In the genomic region with DNA sequence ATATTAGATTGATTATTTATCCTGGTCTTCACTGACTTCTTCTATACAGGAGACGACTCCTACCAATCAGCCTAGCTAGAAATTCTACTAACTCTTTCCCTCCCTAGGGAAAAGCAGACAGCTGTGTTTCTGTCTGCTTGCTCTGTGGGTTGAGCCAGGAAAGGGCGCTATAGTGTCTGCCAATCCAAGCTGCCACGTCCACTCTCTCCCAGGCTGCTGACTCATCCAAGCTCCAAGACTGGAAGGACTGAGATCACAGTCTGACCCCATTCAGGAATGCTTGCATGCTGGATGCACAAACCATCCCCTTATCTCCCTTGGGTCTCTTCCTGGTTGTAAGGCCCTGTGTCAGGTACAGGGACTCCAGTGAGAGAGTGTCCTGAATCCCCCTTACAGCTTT, we compare ENCODE assay signal across 14 cellular contexts.
DNase-seq lines count a peak whose midpoint lies in the region; ATAC-seq and TF ChIP-seq lines count a peak whose summit lies in the region.
"Had no signal": no experiment of that assay in that cellular context is flagged by ENCODE, and none has a peak within 500 bp of the region (broad histone marks: within the 10 kb centered on the region; RNA-seq: fewer than 3 reads in every experiment).

No MANE protein-coding gene starts in this region.

- CTCF ChIA-PET in AG04449 (lab: Yijun Ruan, JAX), result interaction anchor here (0.9 to 1.2 kb wide), 3 partner anchors 11 to 367 kb away, joined by 3 to 4 read pairs (median 4); no protein-coding TSS in a partner anchor

- H3K9me3 Mint-ChIP-seq in HFFc6, result peaks cover 4% of the 10 kb centered on the region; the same call in 1 of the 2 replicates

- TF ChIP-seq CTCF in AG04449 (IDR thresholded peaks at IDR 0.05; ENCODE audit: insufficient read depth, low read length, missing control alignments) (no peak), HFFc6 (IDR thresholded peaks at IDR 0.05) (peak; percentile 23; the same call in 1 of the 2 replicates)

- no peak overlapping the region for H3K4me3 Mint-ChIP-seq in HFFc6
- H3K4me3 Mint-ChIP-seq: naive thymus-derived CD4-positive, alpha-beta T cell; stimulated activated naive CD8-positive, alpha-beta T cell treated with anti-CD3 and anti-CD28 coated beads, Interleukin-15, Interleukin-2, amounts not matched to agents 100 ng/mL and 50 ng/mL, for 24 hours had no signal

- peaks cover 10% of the 10 kb centered on the region; the same call in 1 of the 2 replicates for H3K36me3 Mint-ChIP-seq in HFFc6 (ENCODE audit: low read depth)
- H3K36me3 Mint-ChIP-seq: naive thymus-derived CD4-positive, alpha-beta T cell had no signal

- peak overlapping the region; percentile 91 for H3K27ac Mint-ChIP-seq in HFFc6
- H3K27ac Mint-ChIP-seq: naive thymus-derived CD4-positive, alpha-beta T cell; stimulated activated naive CD8-positive, alpha-beta T cell treated with anti-CD3 and anti-CD28 coated beads, Interleukin-15, Interleukin-2, amounts not matched to agents 100 ng/mL and 50 ng/mL, for 24 hours had no signal

- ATAC-seq in HG03108 (IDR thresholded peaks at IDR 0.05; ENCODE audit: unreplicated experiment), result no peak
- ATAC-seq in GM21576 (IDR thresholded peaks at IDR 0.05; ENCODE audit: unreplicated experiment), result no peak
- ATAC-seq: GM12878; naive thymus-derived CD4-positive, alpha-beta T cell had no signal

- DNase-seq in AG04449 (ENCODE audit: low read depth, low spot score), result peak; percentile 96
- peak; percentile 87 for DNase-seq in HFFc6
- DNase-seq in astrocyte of the hippocampus (ENCODE audit: low read depth, low spot score), result peak; percentile 95
- DNase-seq in iPS-NIHi7 (ENCODE audit: extremely low spot score), result peak; percentile 57
- no peak for DNase-seq in occipital lobe (lab: John Stamatoyannopoulos, UW)
- no peak for DNase-seq in anterior cingulate cortex (lab: John Stamatoyannopoulos, UW)
- DNase-seq: caudate nucleus; naive thymus-derived CD4-positive, alpha-beta T cell; NCI-H345 had no signal

- peaks cover 14% of the 10 kb centered on the region for H3K4me1 Mint-ChIP-seq in HFFc6 (ENCODE audit: low read depth)
- H3K4me1 Mint-ChIP-seq: naive thymus-derived CD4-positive, alpha-beta T cell had no signal

- no peak overlapping the region for H3K4me3 ChIP-seq in AG04449 (ENCODE audit: low read depth, low read length)
- H3K4me3 ChIP-seq: BLaER1 treated with 17β-estradiol and CSF1 and Interleukin-3, amounts not matched to agents 10 nM and 100 nM; GM12878 had no signal

- H3K27me3 Mint-ChIP-seq in HFFc6 (ENCODE audit: insufficient read depth), result peaks cover 1% of the 10 kb centered on the region; the same call in 1 of the 2 replicates

- POLR2A ChIA-PET in AG04449 (lab: Yijun Ruan, JAX), result interaction anchor here (0.6 kb wide), 1 partner anchor 366 kb away, joined by 4 read pairs; no protein-coding TSS in a partner anchor

Comparison
In these comparisons a context has a peak if more than half of its experiments do, and no peak if none do; other contexts are left out.
1. DNase-seq: peak in AG04449 (single experiment), HFFc6 (single experiment), astrocyte of the hippocampus (single experiment) and iPS-NIHi7 (single experiment); none in occipital lobe (single experiment) and anterior cingulate cortex (0 of 58).